12 cellular contexts compared by ENCODE assay signal in genomic region chr9:107739601-107740082, GRCh38.
DNase-seq lines count a peak whose midpoint lies in the region; ATAC-seq and TF ChIP-seq lines count a peak whose summit lies in the region.
"Had no signal": no experiment of that assay in that cellular context is flagged by ENCODE, and none has a peak within 500 bp of the region (broad histone marks: within the 10 kb centered on the region; RNA-seq: fewer than 3 reads in every experiment).

No MANE protein-coding gene starts in this region.

- intact Hi-C loops in vagina (cut with DNase I), result loop anchor here (5.0 to 10.0 kb wide), 2 partner anchors 102 to 255 kb away; partner anchors contain the start of gene KLF4

- no peaks in the 10 kb centered on the region for H4K20me1 ChIP-seq in fibroblast of lung (ENCODE audit: control insufficient read depth, extremely low read depth, insufficient read depth, low read length)

- no peak overlapping the region for H3K9ac ChIP-seq in fibroblast of lung (ENCODE audit: insufficient read depth, low read length)

- H3K27me3 Mint-ChIP-seq in stimulated activated naive CD8-positive, alpha-beta T cell treated with anti-CD3 and anti-CD28 coated beads, Interleukin-15, amount 100 ng/mL, for 72 hours, result no peaks in the 10 kb centered on the region
- no peaks in the 10 kb centered on the region for H3K27me3 Mint-ChIP-seq in activated CD4-positive, alpha-beta memory T cell treated with anti-CD3 and anti-CD28 coated beads, Interleukin-2, amount 10 ng/mL, durations not matched to agents 7 days and 5 days
- H3K27me3 Mint-ChIP-seq: activated naive CD8-positive, alpha-beta T cell had no signal

- no peaks in the 10 kb centered on the region for H3K9me3 Mint-ChIP-seq in stimulated activated naive CD8-positive, alpha-beta T cell treated with anti-CD3 and anti-CD28 coated beads, Interleukin-15, amount 100 ng/mL, for 72 hours
- H3K9me3 Mint-ChIP-seq in activated CD4-positive, alpha-beta memory T cell treated with anti-CD3 and anti-CD28 coated beads, Interleukin-2, amount 10 ng/mL, durations not matched to agents 7 days and 5 days, result no peaks in the 10 kb centered on the region

- no peak overlapping the region for H3K27ac Mint-ChIP-seq in stimulated activated naive CD8-positive, alpha-beta T cell treated with anti-CD3 and anti-CD28 coated beads, Interleukin-15, amount 100 ng/mL, for 72 hours
- no peak overlapping the region for H3K27ac Mint-ChIP-seq in activated CD4-positive, alpha-beta memory T cell treated with anti-CD3 and anti-CD28 coated beads, Interleukin-2, amount 10 ng/mL, durations not matched to agents 7 days and 5 days
- H3K27ac Mint-ChIP-seq: activated naive CD8-positive, alpha-beta T cell; naive thymus-derived CD8-positive, alpha-beta T cell had no signal

- CTCF ChIA-PET in activated CD4-positive, alpha-beta memory T cell treated with anti-CD3 and anti-CD28 coated beads, Interleukin-2, amount 10 ng/mL, durations not matched to agents 7 days and 5 days (lab: Charles Lee), result no interaction called here

- H2AFZ ChIP-seq in fibroblast of lung (ENCODE audit: low read length), result no peak overlapping the region

- TF ChIP-seq POLR2A in vagina (IDR thresholded peaks at IDR 0.05), result no peak

- DNase-seq in NCI-H1105 treated with DMSO at 0.1 percent for 48 hours (lab: John Stamatoyannopoulos, UW) (peak; percentile 20), NCI-H1105 (lab: John Stamatoyannopoulos, UW) (no peak), fibroblast of lung (ENCODE audit: low read depth in 2 of 2) (peak; percentile 70 to 91), myocyte (ENCODE audit: low read depth) (peak; percentile 26), vagina (ENCODE audit: extremely low spot score in 2 of 2) (no peak), NCI-H1436 treated with DMSO at 0.1 percent for 48 hours (lab: John Stamatoyannopoulos, UW) (no peak)
- no peak for DNase-seq in stimulated activated naive CD8-positive, alpha-beta T cell treated with anti-CD3 and anti-CD28 coated beads, Interleukin-15, amount 100 ng/mL, for 72 hours
- DNase-seq in activated CD4-positive, alpha-beta memory T cell treated with anti-CD3 and anti-CD28 coated beads, Interleukin-2, amount 10 ng/mL, durations not matched to agents 7 days and 5 days, result no peak
- DNase-seq: 8988T; Karpas-422; naive thymus-derived CD8-positive, alpha-beta T cell had no signal

- ATAC-seq in stimulated activated naive CD8-positive, alpha-beta T cell treated with anti-CD3 and anti-CD28 coated beads, Interleukin-15, amount 100 ng/mL, for 72 hours, result no peak
- ATAC-seq: naive thymus-derived CD8-positive, alpha-beta T cell had no signal

- H3K36me3 Mint-ChIP-seq in activated CD4-positive, alpha-beta memory T cell treated with anti-CD3 and anti-CD28 coated beads, Interleukin-2, amount 10 ng/mL, durations not matched to agents 7 days and 5 days (ENCODE audit: low read depth), result no peaks in the 10 kb centered on the region
- H3K36me3 Mint-ChIP-seq: activated naive CD8-positive, alpha-beta T cell; naive thymus-derived CD8-positive, alpha-beta T cell had no signal

- TF ChIP-seq CTCF in fibroblast of lung (conservative IDR thresholded peaks at IDR 0.05 in 1 of 2, IDR thresholded peaks at IDR 0.05 in 1 of 2; ENCODE audit: low read depth in 1 of 2, low read length in 2 of 2) (no peak), vagina (IDR thresholded peaks at IDR 0.05) (no peak)

- H3K4me3 ChIP-seq in fibroblast of lung (replicated peaks in 1 of 4; ENCODE audit: control extremely low read depth in 1 of 4, insufficient read depth in 1 of 4, low read depth in 3 of 4, low read length in 4 of 4), result no peak overlapping the region
- H3K4me3 ChIP-seq in vagina, result no peak overlapping the region

- no peak overlapping the region for H3K4me2 ChIP-seq in fibroblast of lung (ENCODE audit: extremely low read depth, insufficient read depth, low read length)

- H3K27ac ChIP-seq in fibroblast of lung (ENCODE audit: insufficient read depth, low read length), result peak overlapping the region; percentile 56
- H3K27ac ChIP-seq in vagina, result peak overlapping the region; percentile 83

- H3K4me3 Mint-ChIP-seq in stimulated activated naive CD8-positive, alpha-beta T cell treated with anti-CD3 and anti-CD28 coated beads, Interleukin-15, amount 100 ng/mL, for 72 hours, result no peak overlapping the region
- no peak overlapping the region for H3K4me3 Mint-ChIP-seq in activated CD4-positive, alpha-beta memory T cell treated with anti-CD3 and anti-CD28 coated beads, Interleukin-2, amount 10 ng/mL, durations not matched to agents 7 days and 5 days
- H3K4me3 Mint-ChIP-seq: activated naive CD8-positive, alpha-beta T cell; naive thymus-derived CD8-positive, alpha-beta T cell had no signal

- H3K79me2 ChIP-seq in fibroblast of lung (ENCODE audit: control insufficient read depth, insufficient read depth, low read length), result no peaks in the 10 kb centered on the region

- H3K4me1 ChIP-seq in fibroblast of lung (ENCODE audit: control insufficient read depth, extremely low read depth, insufficient read depth, low read length) (peaks cover 30% of the 10 kb centered on the region), vagina (peaks cover 53% of the 10 kb centered on the region)

- H3K4me1 Mint-ChIP-seq in stimulated activated naive CD8-positive, alpha-beta T cell treated with anti-CD3 and anti-CD28 coated beads, Interleukin-15, amount 100 ng/mL, for 72 hours, result no peaks in the 10 kb centered on the region
- no peaks in the 10 kb centered on the region for H3K4me1 Mint-ChIP-seq in activated CD4-positive, alpha-beta memory T cell treated with anti-CD3 and anti-CD28 coated beads, Interleukin-2, amount 10 ng/mL, durations not matched to agents 7 days and 5 days

- POLR2A ChIA-PET in activated CD4-positive, alpha-beta memory T cell treated with anti-CD3 and anti-CD28 coated beads, Interleukin-2, amount 10 ng/mL, durations not matched to agents 7 days and 5 days (lab: Charles Lee), result no interaction called here

- H3K27me3 ChIP-seq in fibroblast of lung (ENCODE audit: control insufficient read depth, insufficient read depth, low read length), result no peaks in the 10 kb centered on the region
- no peaks in the 10 kb centered on the region for H3K27me3 ChIP-seq in vagina

- no peaks in the 10 kb centered on the region for H3K9me3 ChIP-seq in fibroblast of lung (ENCODE audit: control insufficient read depth, insufficient read depth, low read depth, low read length)
- H3K9me3 ChIP-seq in vagina, result no peaks in the 10 kb centered on the region

- H3K36me3 ChIP-seq in fibroblast of lung (ENCODE audit: control insufficient read depth, insufficient read depth, low read length), result no peaks in the 10 kb centered on the region
- no peaks in the 10 kb centered on the region for H3K36me3 ChIP-seq in vagina

Comparison
In these comparisons a context has a peak if more than half of its experiments do, and no peak if none do; other contexts are left out.
1. DNase-seq: peak in NCI-H1105 treated with DMSO at 0.1 percent for 48 hours (single experiment), fibroblast of lung (2 of 2) and myocyte (single experiment); none in NCI-H1105 (single experiment), vagina (0 of 2), NCI-H1436 treated with DMSO at 0.1 percent for 48 hours (single experiment), stimulated activated naive CD8-positive, alpha-beta T cell treated with anti-CD3 and anti-CD28 coated beads, Interleukin-15, amount 100 ng/mL, for 72 hours (0 of 2) and activated CD4-positive, alpha-beta memory T cell treated with anti-CD3 and anti-CD28 coated beads, Interleukin-2, amount 10 ng/mL, durations not matched to agents 7 days and 5 days (single experiment).